In genomic region chr3:52408466-52408865, GRCh38 we compare ENCODE assay signal across 10 cellular contexts. TPM values are rescaled to one million over a fixed set of nuclear protein-coding genes. Genes with fewer than 3 reads are reported as not detected.
DNase-seq lines count a peak whose midpoint lies in the region; ATAC-seq and TF ChIP-seq lines count a peak whose summit lies in the region.
"Had no signal": no experiment of that assay in that cellular context is flagged by ENCODE, and none has a peak within 500 bp of the region (broad histone marks: within the 10 kb centered on the region; RNA-seq: fewer than 3 reads in every experiment).

No MANE protein-coding gene starts in this region.

- peak overlapping the region; percentile 97 for H3K4me3 Mint-ChIP-seq in CD4-positive, alpha-beta T cell

- peak overlapping the region; percentile 97 for H3K27ac Mint-ChIP-seq in CD4-positive, alpha-beta T cell

- TF ChIP-seq CTCF in CD4-positive, alpha-beta T cell (IDR thresholded peaks at IDR 0.05), result no peak
- TF ChIP-seq CTCF in OCI-LY1 (IDR thresholded peaks at IDR 0.05; ENCODE audit: low read length) (no peak), neutrophil (IDR thresholded peaks at IDR 0.05) (no peak)

- no peaks in the 10 kb centered on the region for H3K9me3 Mint-ChIP-seq in CD4-positive, alpha-beta T cell

- H3K27me3 Mint-ChIP-seq in CD4-positive, alpha-beta T cell, result no peaks in the 10 kb centered on the region

- H3K36me3 ChIP-seq in OCI-LY1 (ENCODE audit: insufficient read depth, low read length) (peaks cover 48% of the 10 kb centered on the region), neutrophil (peaks cover 49% of the 10 kb centered on the region)
- H3K36me3 ChIP-seq in effector memory CD4-positive, alpha-beta T cell (ENCODE audit: control insufficient read depth, insufficient read depth, low read length), result peaks cover 46% of the 10 kb centered on the region

- ATAC-seq in CD4-positive, alpha-beta T cell (ENCODE audit: poor library complexity), result no peak

- H4K20me1 ChIP-seq in OCI-LY1 (ENCODE audit: insufficient read depth, low read length), result no peaks in the 10 kb centered on the region

- peaks cover 29% of the 10 kb centered on the region for H3K4me1 ChIP-seq in OCI-LY1 (ENCODE audit: insufficient read depth, low read length, severe bottlenecking)
- H3K4me1 ChIP-seq in effector memory CD4-positive, alpha-beta T cell (ENCODE audit: control insufficient read depth, insufficient read depth, low read length, poor library complexity, severe bottlenecking), result peaks cover 16% of the 10 kb centered on the region
- H3K4me1 ChIP-seq in neutrophil (ENCODE audit: control insufficient read depth in 1 of 2, insufficient read depth in 1 of 2, low read depth in 1 of 2, low read length in 1 of 2), result peaks cover 30 to 31% of the 10 kb centered on the region in 2 experiments

- CTCF ChIA-PET in CD4-positive, alpha-beta T cell (lab: Charles Lee), result no interaction called here

- H3K9me2 ChIP-seq in OCI-LY1 (ENCODE audit: low read depth, low read length), result no peaks in the 10 kb centered on the region

- no peaks in the 10 kb centered on the region for H3F3A ChIP-seq in OCI-LY1 (ENCODE audit: insufficient read depth, low read length)

- H3K36me3 Mint-ChIP-seq in CD4-positive, alpha-beta T cell (ENCODE audit: low read depth), result peaks cover 74% of the 10 kb centered on the region

- no peaks in the 10 kb centered on the region for H3K27me3 ChIP-seq in CD4-positive, alpha-beta T cell (ENCODE audit: control insufficient read depth, insufficient read depth, low read length)
- no peaks in the 10 kb centered on the region for H3K27me3 ChIP-seq in OCI-LY1 (ENCODE audit: insufficient read depth, low read length)
- no peaks in the 10 kb centered on the region for H3K27me3 ChIP-seq in effector memory CD4-positive, alpha-beta T cell (replicated peaks; ENCODE audit: control insufficient read depth, insufficient read depth, low read length, poor library complexity, severe bottlenecking)
- no peaks in the 10 kb centered on the region for H3K27me3 ChIP-seq in neutrophil

- POLR2A ChIA-PET in CD4-positive, alpha-beta T cell (lab: Charles Lee), result no interaction called here

- H3K9ac ChIP-seq in OCI-LY1 (ENCODE audit: low read length), result no peak overlapping the region; the same call in 1 of the 2 replicates

- H3K4me3 ChIP-seq in OCI-LY1 (ENCODE audit: low read depth, low read length, poor library complexity, severe bottlenecking) (peak overlapping the region; percentile 98), neutrophil (ENCODE audit: low read depth in 1 of 2, low read length in 1 of 2) (peak overlapping the region in 1 of 2 experiments; percentile 94)
- H3K4me3 ChIP-seq in effector memory CD4-positive, alpha-beta T cell (ENCODE audit: insufficient read depth, low read depth, low read length, poor library complexity, severe bottlenecking), result no peak overlapping the region

- peak overlapping the region; percentile 96 for H3K4me2 ChIP-seq in OCI-LY1 (ENCODE audit: low read length)

- no peak for DNase-seq in CD4-positive, alpha-beta T cell
- no peak for DNase-seq in effector memory CD4-positive, alpha-beta T cell
- DNase-seq in stimulated activated CD4-positive, alpha-beta T cell treated with anti-CD3 and anti-CD28 coated beads, Interleukin-2, amount 100 ng/mL, for 24 hours, result no peak
- DNase-seq in NOMO-1 treated with DMSO at 0.1 percent for 48 hours (lab: John Stamatoyannopoulos, UW; ENCODE audit: unreplicated experiment) (no peak), NCI-H226 (no peak), pons (ENCODE audit: low spot score) (no peak)
- DNase-seq: activated CD8-positive, alpha-beta memory T cell treated with anti-CD3 and anti-CD28 coated beads, Interleukin-2, amount 50 U/mL, for 4 hours; NCI-H748 treated with DMSO at 0.1 percent for 48 hours had no signal

- H3K79me2 ChIP-seq in OCI-LY1 (ENCODE audit: insufficient read depth, low read length), result peaks cover 10% of the 10 kb centered on the region

- H3K27ac ChIP-seq in CD4-positive, alpha-beta T cell (ENCODE audit: low read depth, low read length), result no peak overlapping the region
- no peak overlapping the region for H3K27ac ChIP-seq in OCI-LY1 (ENCODE audit: low read depth, low read length, poor library complexity, severe bottlenecking)
- peak overlapping the region; percentile 30 for H3K27ac ChIP-seq in effector memory CD4-positive, alpha-beta T cell (ENCODE audit: insufficient read depth, low read length, poor library complexity, severe bottlenecking)
- H3K27ac ChIP-seq in neutrophil, result peak overlapping the region; percentile 96

- peaks cover 43% of the 10 kb centered on the region for H3K4me1 Mint-ChIP-seq in CD4-positive, alpha-beta T cell (ENCODE audit: low read depth)

- no peaks in the 10 kb centered on the region for H3K9me3 ChIP-seq in CD4-positive, alpha-beta T cell (ENCODE audit: control insufficient read depth, low read length)
- H3K9me3 ChIP-seq in OCI-LY1 (ENCODE audit: low read length) (no peaks in the 10 kb centered on the region), neutrophil (no peaks in the 10 kb centered on the region)
- no peaks in the 10 kb centered on the region for H3K9me3 ChIP-seq in effector memory CD4-positive, alpha-beta T cell (ENCODE audit: control insufficient read depth, low read length)

- intact Hi-C loops in CD4-positive, alpha-beta T cell (cut with DNase I, micrococcal nuclease), result loop anchor here in 1 of 2 experiments (2.0 to 5.0 kb wide), 4 partner anchors 171 to 411 kb away; partner anchors contain the start of genes RPL29 and TWF2

- no peak overlapping the region for H2AFZ ChIP-seq in OCI-LY1 (ENCODE audit: low read length)

RNA-seq across cellular contexts. Expression of gene BAP1, which starts 1.3 kb away (rescaled TPM):
- 100 to 1,000 TPM; 149 to 157 TPM for total RNA-seq in CD4-positive, alpha-beta T cell

RNA-seq across cellular contexts. Expression of gene PHF7, which starts 2.0 kb away (rescaled TPM):
- 10 to 100 TPM; 13.3 to 13.8 TPM for total RNA-seq in CD4-positive, alpha-beta T cell

RNA-seq across cellular contexts. Expression of gene SEMA3G, which starts 36.4 kb away (rescaled TPM):
- under 1 TPM; 0.34 to 0.69 TPM for total RNA-seq in CD4-positive, alpha-beta T cell

RNA-seq across cellular contexts. Expression of gene TNNC1, which starts 45.4 kb away (rescaled TPM):
- 1 to 10 TPM; 5.3 to 6.6 TPM for total RNA-seq in CD4-positive, alpha-beta T cell

RNA-seq across cellular contexts. Expression of gene NISCH, which starts 46.9 kb away (rescaled TPM):
- total RNA-seq in CD4-positive, alpha-beta T cell, result 100 to 1,000 TPM; 160 to 163 TPM

Comparison
In these comparisons a context has a peak if more than half of its experiments do, and no peak if none do; other contexts are left out.
1. H3K27ac ChIP-seq: peak in effector memory CD4-positive, alpha-beta T cell (single experiment) and neutrophil (single experiment); none in CD4-positive, alpha-beta T cell (single experiment) and OCI-LY1 (single experiment).